Comparison of ENCODE assay signal across 12 cellular contexts in genomic region chr13:32036131-32036695, GRCh38. TPM values are rescaled to one million over a fixed set of nuclear protein-coding genes. Genes with fewer than 3 reads are reported as not detected.
DNase-seq lines count a peak whose midpoint lies in the region; ATAC-seq and TF ChIP-seq lines count a peak whose summit lies in the region.
"Had no signal": no experiment of that assay in that cellular context is flagged by ENCODE, and none has a peak within 500 bp of the region (broad histone marks: within the 10 kb centered on the region; RNA-seq: fewer than 3 reads in every experiment).

No MANE protein-coding gene starts in this region.

- H3K27ac ChIP-seq in PC-9 = no peak overlapping the region
- H3K27ac ChIP-seq in hepatocyte = no peak overlapping the region
- peak overlapping the region in 1 of 2 donors; percentile 16 for H3K27ac ChIP-seq in thoracic aorta
- H3K27ac ChIP-seq: parathyroid adenoma, RWPE1 had no signal

- H3K4me1 ChIP-seq in PC-9 (replicated peaks; ENCODE audit: insufficient read depth) (peaks cover 24% of the 10 kb centered on the region), hepatocyte (ENCODE audit: insufficient read depth) (no peaks in the 10 kb centered on the region), thoracic aorta (ENCODE audit: control insufficient read depth in 1 of 2, low read depth in 2 of 2) (peaks cover 16 to 49% of the 10 kb centered on the region in 2 donors)

- no peak for DNase-seq in activated naive CD4-positive, alpha-beta T cell treated with anti-CD3 and anti-CD28 coated beads, Interleukin-2, amount 10 ng/mL, durations not matched to agents 7 days and 5 days
- DNase-seq in activated naive CD4-positive, alpha-beta T cell treated with Interleukin-2 at 50 U/mL for 16 hours = no peak
- DNase-seq in PC-9 (no peak), hepatocyte (ENCODE audit: low spot score) (no peak), thoracic aorta (ENCODE audit: low spot score) (no peak), NCI-H510A (lab: John Stamatoyannopoulos, UW) (no peak)
- DNase-seq: activated CD8-positive, alpha-beta T cell treated with anti-CD3 and anti-CD28 coated beads for 36 hours; NCI-H187 had no signal

- H3K36me3 Mint-ChIP-seq in activated naive CD4-positive, alpha-beta T cell treated with anti-CD3 and anti-CD28 coated beads, Interleukin-2, amount 10 ng/mL, durations not matched to agents 7 days and 5 days = peaks cover 10% of the 10 kb centered on the region

- H3K4me3 ChIP-seq in PC-9 (no peak overlapping the region), hepatocyte (no peak overlapping the region), thoracic aorta (peak overlapping the region; percentile 57)

- peak overlapping the region; percentile 3 for H3K27ac Mint-ChIP-seq in activated naive CD4-positive, alpha-beta T cell treated with anti-CD3 and anti-CD28 coated beads, Interleukin-2, amount 10 ng/mL, durations not matched to agents 7 days and 5 days
- H3K27ac Mint-ChIP-seq: activated CD8-positive, alpha-beta T cell treated with anti-CD3 and anti-CD28 coated beads for 36 hours had no signal

- no peaks in the 10 kb centered on the region for H3K79me2 ChIP-seq in PC-9 (ENCODE audit: low read depth)
- H3K79me2 ChIP-seq in hepatocyte = no peaks in the 10 kb centered on the region
- H3K79me2 ChIP-seq: parathyroid adenoma had no signal

- H3K9me3 ChIP-seq in PC-9 (ENCODE audit: insufficient read depth, low read depth) = no peaks in the 10 kb centered on the region
- no peaks in the 10 kb centered on the region for H3K9me3 ChIP-seq in hepatocyte (ENCODE audit: low read depth)
- H3K9me3 ChIP-seq in thoracic aorta = no peaks in the 10 kb centered on the region

- POLR2A ChIA-PET in PC-9 (lab: Charles Lee; ENCODE audit: unreplicated experiment) = no interaction called here

- peak overlapping the region; percentile 21 for H3K4me3 Mint-ChIP-seq in activated naive CD4-positive, alpha-beta T cell treated with anti-CD3 and anti-CD28 coated beads, Interleukin-2, amount 10 ng/mL, durations not matched to agents 7 days and 5 days

- intact Hi-C loops in PC-9 (cut with micrococcal nuclease; ENCODE audit: unreplicated experiment) = no loop called here

- TF ChIP-seq CTCF in PC-9 (conservative IDR thresholded peaks at IDR 0.05) (no peak), hepatocyte (IDR thresholded peaks at IDR 0.05; ENCODE audit: poor library complexity) (no peak), thoracic aorta (IDR thresholded peaks at IDR 0.05) (no peak)

- H3K9me2 ChIP-seq in PC-9 (ENCODE audit: insufficient read depth) (no peaks in the 10 kb centered on the region), hepatocyte (replicated peaks; ENCODE audit: insufficient read depth) (no peaks in the 10 kb centered on the region)

- H3K27me3 Mint-ChIP-seq in activated naive CD4-positive, alpha-beta T cell treated with anti-CD3 and anti-CD28 coated beads, Interleukin-2, amount 10 ng/mL, durations not matched to agents 7 days and 5 days = peaks cover 8% of the 10 kb centered on the region

- CTCF ChIA-PET in activated naive CD4-positive, alpha-beta T cell treated with anti-CD3 and anti-CD28 coated beads, Interleukin-2, amount 10 ng/mL, durations not matched to agents 7 days and 5 days (lab: Charles Lee) = interaction anchor here (0.7 kb wide), 2 partner anchors 14 to 545 kb away, joined by 3 read pairs; no protein-coding TSS in a partner anchor
- CTCF ChIA-PET in PC-9 (lab: Charles Lee) = no interaction called here

- peak overlapping the region; percentile 14; the same call in 1 of the 2 replicates for H3K4me2 ChIP-seq in PC-9
- peak overlapping the region; percentile 58 for H3K4me2 ChIP-seq in hepatocyte

- BruUV-seq in PC-9 (replicated peaks; lab: Mats Ljungman, UMichigan) = no TSS peak

- no peaks in the 10 kb centered on the region for H3K36me3 ChIP-seq in PC-9 (ENCODE audit: low read depth)
- H3K36me3 ChIP-seq in hepatocyte (replicated peaks; ENCODE audit: insufficient read depth, low read depth) = no peaks in the 10 kb centered on the region
- no peaks in the 10 kb centered on the region for H3K36me3 ChIP-seq in thoracic aorta

- no peak overlapping the region for H2AFZ ChIP-seq in PC-9
- H2AFZ ChIP-seq in hepatocyte = no peak overlapping the region
- H2AFZ ChIP-seq: parathyroid adenoma had no signal

- no peaks in the 10 kb centered on the region for H3K27me3 ChIP-seq in PC-9 (ENCODE audit: insufficient read depth, low read depth)
- peaks cover 3% of the 10 kb centered on the region for H3K27me3 ChIP-seq in hepatocyte
- no peaks in the 10 kb centered on the region for H3K27me3 ChIP-seq in thoracic aorta (replicated peaks; ENCODE audit: insufficient read depth)

- peaks cover 10% of the 10 kb centered on the region for H3F3A ChIP-seq in PC-9 (ENCODE audit: insufficient read depth, low read depth)

- 68% methylated on average over 4 of the region's 4 CpGs for WGBS in hepatocyte (ENCODE audit: low lambda C conversion rate, missing lambda C conversion rate)

- H4K20me1 ChIP-seq in PC-9 (ENCODE audit: insufficient read depth) = no peaks in the 10 kb centered on the region
- no peaks in the 10 kb centered on the region for H4K20me1 ChIP-seq in hepatocyte (ENCODE audit: insufficient read depth, poor library complexity, severe bottlenecking)

- peaks cover 67% of the 10 kb centered on the region for H3K4me1 Mint-ChIP-seq in activated naive CD4-positive, alpha-beta T cell treated with anti-CD3 and anti-CD28 coated beads, Interleukin-2, amount 10 ng/mL, durations not matched to agents 7 days and 5 days

- ATAC-seq in thoracic aorta (ENCODE audit: insufficient number of reproducible peaks, low FRiP score, low read depth) (no peak), SK-N-SH treated with all-trans-retinoic acid at 6 μM for 48 hours (no peak), HG03457 (IDR thresholded peaks at IDR 0.05; ENCODE audit: unreplicated experiment) (no peak)
- ATAC-seq: activated CD8-positive, alpha-beta T cell treated with anti-CD3 and anti-CD28 coated beads for 36 hours had no signal

- no peaks in the 10 kb centered on the region for H3K9me3 Mint-ChIP-seq in activated naive CD4-positive, alpha-beta T cell treated with anti-CD3 and anti-CD28 coated beads, Interleukin-2, amount 10 ng/mL, durations not matched to agents 7 days and 5 days
- H3K9me3 Mint-ChIP-seq: activated CD8-positive, alpha-beta T cell treated with anti-CD3 and anti-CD28 coated beads for 36 hours had no signal

TF ChIP-seq in SK-N-SH treated with all-trans-retinoic acid at 6 μM for 48 hours, 23 proteins besides CTCF, POLR2A, EP300 and RAD21:
- no peak for TF ChIP-seq BACH2 (CRISPR knock-in tag; IDR thresholded peaks at IDR 0.05; ENCODE audit: borderline replicate concordance)
- TF ChIP-seq CSRNP3 (CRISPR knock-in tag; IDR thresholded peaks at IDR 0.05) = no peak
- TF ChIP-seq ZNF70 (CRISPR knock-in tag; IDR thresholded peaks at IDR 0.05) = no peak
- no peak for TF ChIP-seq ZNF565 (CRISPR knock-in tag; conservative IDR thresholded peaks at IDR 0.05; ENCODE audit: low read depth)

RNA-seq across cellular contexts. Expression of gene FRY, which starts 4.6 kb away (rescaled TPM):
- 4.7 and 5.2 TPM in 2 replicates for total RNA-seq in PC-9 (2021)
- total RNA-seq in hepatocyte = 3.7 and 6.4 TPM in 2 replicates
- polyA plus RNA-seq in hepatocyte = 1.5 and 2.4 TPM in 2 replicates
- total RNA-seq in thoracic aorta = 100 to 1,000 TPM; 122 to 165 TPM

Comparison
In these comparisons a context has a peak if more than half of its experiments do, and no peak if none do; other contexts are left out.
1. RNA of gene FRY, which starts 4.6 kb away (total RNA-seq): 122 to 165 TPM in thoracic aorta; 4.7 to 5.2 TPM in PC-9 and 3.7 to 6.4 TPM in hepatocyte; every median in the first group is over 10 times any median in the second.